In the genomic region with DNA sequence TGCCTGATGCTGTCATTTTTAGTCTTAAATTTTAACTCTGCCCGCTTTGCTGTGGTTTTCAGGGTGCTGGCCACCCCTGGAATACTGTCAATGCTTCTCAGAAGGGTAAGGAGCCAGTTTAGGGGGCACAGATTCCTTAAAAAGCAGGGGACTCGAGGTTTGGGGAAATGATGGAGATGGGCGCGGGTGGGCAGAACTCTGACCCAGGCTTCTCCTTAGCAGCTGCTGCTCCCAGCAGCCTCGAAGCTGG, we compare ENCODE assay signal across 9 cellular contexts. TPM values are rescaled to one million over a fixed set of nuclear protein-coding genes. Genes with fewer than 3 reads are reported as not detected.
DNase-seq lines count a peak whose midpoint lies in the region; ATAC-seq and TF ChIP-seq lines count a peak whose summit lies in the region.
"Had no signal": no experiment of that assay in that cellular context is flagged by ENCODE, and none has a peak within 500 bp of the region (broad histone marks: within the 10 kb centered on the region; RNA-seq: fewer than 3 reads in every experiment).

No MANE protein-coding gene starts in this region.

- TF ChIP-seq POLR2A in adrenal gland (IDR thresholded peaks at IDR 0.05) = no peak

- H3K27me3 ChIP-seq in adrenal gland = no peaks in the 10 kb centered on the region
- H3K27me3 ChIP-seq in thymus (ENCODE audit: control insufficient read depth, insufficient read depth) = no peaks in the 10 kb centered on the region

- no peaks in the 10 kb centered on the region for H3K9me3 Mint-ChIP-seq in activated T-cell treated with anti-CD3 and anti-CD28 coated beads, Interleukin-2, amount 50 U/mL, for 4 hours

- H3K4me3 Mint-ChIP-seq in activated T-cell treated with anti-CD3 and anti-CD28 coated beads, Interleukin-2, amount 50 U/mL, for 4 hours = peak overlapping the region; percentile 60

- 5 to 10% (median 7%) methylated on average over 5 of the region's 5 CpGs for WGBS in adrenal gland, 4 donors
- 11% methylated on average over 5 of the region's 5 CpGs for WGBS in thymus

- no peak for TF ChIP-seq CTCF in adrenal gland (IDR thresholded peaks at IDR 0.05)

- intact Hi-C loops in adrenal gland (cut with DNase I) = loop anchor here in 1 of 2 donors (10.0 kb wide), 1 partner anchor 213 kb away; no protein-coding TSS in a partner anchor

- H3K36me3 ChIP-seq in adrenal gland (replicated peaks in 1 of 2) = peaks cover 0 to 85% of the 10 kb centered on the region in 2 donors
- peaks cover 34% of the 10 kb centered on the region for H3K36me3 ChIP-seq in thymus (ENCODE audit: control insufficient read depth, insufficient read depth)

- no peaks in the 10 kb centered on the region for H3K27me3 Mint-ChIP-seq in activated T-cell treated with anti-CD3 and anti-CD28 coated beads, Interleukin-2, amount 50 U/mL, for 4 hours (ENCODE audit: low read depth)

- H3K9me3 ChIP-seq in adrenal gland (replicated peaks in 1 of 3) (no peaks in the 10 kb centered on the region), thymus (ENCODE audit: control insufficient read depth) (no peaks in the 10 kb centered on the region)

- peak overlapping the region; percentile 81 to 96 (median 90) for H3K27ac ChIP-seq in adrenal gland
- H3K27ac ChIP-seq in thymus (ENCODE audit: low read depth) = peak overlapping the region; percentile 92

- no peak for ATAC-seq in activated T-cell treated with anti-CD3 and anti-CD28 coated beads, Interleukin-2, amount 50 U/mL, for 4 hours
- ATAC-seq in HG02938 (IDR thresholded peaks at IDR 0.05; ENCODE audit: unreplicated experiment) = no peak

- H3K36me3 Mint-ChIP-seq in activated T-cell treated with anti-CD3 and anti-CD28 coated beads, Interleukin-2, amount 50 U/mL, for 4 hours (ENCODE audit: insufficient read depth) = peaks cover 47% of the 10 kb centered on the region

- peaks cover 26 to 57% of the 10 kb centered on the region in 2 donors for H3K4me1 ChIP-seq in adrenal gland (replicated peaks in 1 of 2)
- H3K4me1 ChIP-seq in thymus (ENCODE audit: control insufficient read depth, insufficient read depth, low read length) = peaks cover 53% of the 10 kb centered on the region

- peaks cover 65% of the 10 kb centered on the region for H3K4me1 Mint-ChIP-seq in activated T-cell treated with anti-CD3 and anti-CD28 coated beads, Interleukin-2, amount 50 U/mL, for 4 hours (ENCODE audit: low read depth)

- no peak for DNase-seq in activated T-cell treated with anti-CD3 and anti-CD28 coated beads, Interleukin-2, amount 50 U/mL, for 4 hours
- DNase-seq in activated T-cell treated with anti-CD3 and anti-CD28 coated beads for 4 hours (no peak), adrenal gland (peak in 3 of 7 donors; percentile 22 to 40 (median 29)), midbrain (lab: John Stamatoyannopoulos, UW) (peak; percentile 44), A172 (ENCODE audit: low spot score) (no peak), NCI-H1436 treated with DMSO at 0.1 percent for 48 hours (lab: John Stamatoyannopoulos, UW) (no peak)
- DNase-seq: NCI-H187 treated with DMSO at 0.1 percent for 48 hours had no signal

- H3K4me3 ChIP-seq in adrenal gland (peak overlapping the region in 1 of 4 donors; percentile 21), thymus (ENCODE audit: low read length) (peak overlapping the region; percentile 46)

RNA-seq across cellular contexts. Expression of gene STAT5A, which starts 23.7 kb away (rescaled TPM):
- total RNA-seq in activated T-cell treated with anti-CD3 and anti-CD28 coated beads, Interleukin-2, amount 50 U/mL, for 4 hours = 100 to 1,000 TPM; 193 to 264 (median 220) TPM
- total RNA-seq in adrenal gland = 100 to 1,000 TPM in 4 of 8 donors, 10 to 100 TPM in 4; 39.9 to 169 (median 102) TPM
- polyA plus RNA-seq in adrenal gland = 10 to 100 TPM; 22.6 to 51.4 (median 39.2) TPM
- polyA plus RNA-seq in thymus = 37.6 TPM
- 5.0 and 5.5 TPM in 2 replicates for total RNA-seq in A172 (2014; rRNA removed; shearing (Covaris generic))

RNA-seq across cellular contexts. Expression of gene STAT5B, which starts 35.8 kb away (rescaled TPM):
- total RNA-seq in activated T-cell treated with anti-CD3 and anti-CD28 coated beads, Interleukin-2, amount 50 U/mL, for 4 hours = 10 to 100 TPM; 62.9 to 86.7 (median 71.9) TPM
- 100 to 1,000 TPM in 6 of 8 donors, 10 to 100 TPM in 2; 79.0 to 128 (median 114) TPM for total RNA-seq in adrenal gland
- polyA plus RNA-seq in adrenal gland (10 to 100 TPM; 44.7 to 70.6 (median 58.1) TPM), thymus (51.6 TPM)
- total RNA-seq in A172 (2014; rRNA removed; shearing (Covaris generic)) = 23.4 and 30.9 TPM in 2 replicates
